In the genomic region with DNA sequence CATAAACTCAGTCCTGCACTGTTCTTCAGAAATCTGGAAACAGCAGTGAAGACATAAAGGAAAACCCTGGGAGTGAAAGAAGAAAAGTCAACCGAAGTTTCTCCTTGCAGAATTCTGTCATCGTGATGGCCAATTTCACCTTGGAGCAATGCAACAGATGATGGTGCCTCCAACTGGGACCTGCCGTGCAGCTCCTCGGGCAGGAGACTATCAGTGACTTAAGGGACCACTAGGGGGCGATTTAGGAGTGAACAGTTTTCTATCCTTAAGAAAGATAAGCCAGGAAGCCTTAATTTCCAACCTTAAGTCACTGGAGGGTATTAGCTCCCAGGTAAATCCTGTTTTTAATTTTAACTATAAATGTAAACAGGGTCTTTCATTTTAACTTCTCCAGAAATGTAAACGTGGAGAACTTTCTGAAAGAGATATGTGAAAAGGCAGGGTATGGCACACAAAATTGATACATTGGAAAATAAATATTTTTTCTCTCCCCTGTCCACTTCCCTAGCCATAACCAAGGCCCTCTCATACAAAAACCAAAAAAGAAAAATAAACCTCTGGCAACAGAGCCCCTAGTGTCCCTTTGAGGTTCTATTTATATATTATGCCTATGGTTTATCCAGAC, we compare ENCODE assay signal across 7 cellular contexts.
DNase-seq lines count a peak whose midpoint lies in the region; ATAC-seq and TF ChIP-seq lines count a peak whose summit lies in the region.

No MANE protein-coding gene starts in this region.

- TF ChIP-seq POLR2A in upper lobe of left lung (IDR thresholded peaks at IDR 0.05): no peak

- WGBS in upper lobe of left lung, 2 donors: 9 to 15% methylated on average over 6 of the region's 6 CpGs

- DNase-seq in ELR (ENCODE audit: low read depth): peak; percentile 62
- DNase-seq in Panc1 (ENCODE audit: low read depth, low spot score): peak; percentile 18
- DNase-seq in coronary artery (ENCODE audit: low spot score): no peak
- no peak for DNase-seq in lower lobe of right lung
- DNase-seq in upper lobe of left lung: no peak

- no peak for TF ChIP-seq EP300 in upper lobe of left lung (IDR thresholded peaks at IDR 0.05)

- BruUV-seq in Panc1 (replicated peaks; lab: Mats Ljungman, UMichigan): no TSS peak

- no peak overlapping the region for H3K9ac ChIP-seq in KMS-11

- H3K79me2 ChIP-seq in KMS-11 (ENCODE audit: insufficient read depth, low read depth): no peaks in the 10 kb centered on the region

- intact Hi-C loops in Panc1 (cut with micrococcal nuclease; ENCODE audit: unreplicated experiment) (loop anchor here (5.0 kb wide), 1 partner anchor 339 kb away; no protein-coding TSS in a partner anchor), lower lobe of right lung (cut with DNase I) (loop anchor here (10.0 kb wide), 1 partner anchor 404 kb away; no protein-coding TSS in a partner anchor)

- POLR2A ChIA-PET in Panc1 (lab: Charles Lee): no interaction called here

- H2AFZ ChIP-seq in KMS-11 (ENCODE audit: low read depth): no peak overlapping the region

- peak; percentile 63 for TF ChIP-seq CTCF in KMS-11 (conservative IDR thresholded peaks at IDR 0.05; ENCODE audit: low read depth, low read length)
- peak; percentile 79 for TF ChIP-seq CTCF in Panc1 (IDR thresholded peaks at IDR 0.05)
- TF ChIP-seq CTCF in coronary artery (IDR thresholded peaks at IDR 0.05): peak; percentile 58
- peak; percentile 75 for TF ChIP-seq CTCF in lower lobe of right lung (IDR thresholded peaks at IDR 0.05)
- peak in 5 of 6 experiments; percentile 44 to 68 (median 58) for TF ChIP-seq CTCF in upper lobe of left lung (IDR thresholded peaks at IDR 0.05)

- H3K4me2 ChIP-seq in KMS-11: no peak overlapping the region

- H3K36me3 ChIP-seq in KMS-11 (ENCODE audit: insufficient read depth): no peaks in the 10 kb centered on the region
- no peaks in the 10 kb centered on the region for H3K36me3 ChIP-seq in Panc1 (ENCODE audit: control insufficient read depth, insufficient read depth, low read length)
- H3K36me3 ChIP-seq in lower lobe of right lung: no peaks in the 10 kb centered on the region
- no peaks in the 10 kb centered on the region for H3K36me3 ChIP-seq in upper lobe of left lung

- ATAC-seq in GM21515 (IDR thresholded peaks at IDR 0.05; ENCODE audit: unreplicated experiment): peak; percentile 49
- ATAC-seq in Panc1: peak; percentile 86
- peak; percentile 74 for ATAC-seq in lower lobe of right lung
- peak; percentile 52 to 74 for ATAC-seq in upper lobe of left lung (ENCODE audit: low FRiP score in 2 of 2)

- CTCF ChIA-PET in Panc1 (lab: Charles Lee): interaction anchor here (0.6 kb wide), 1 partner anchor 339 kb away, joined by 3 read pairs; no protein-coding TSS in a partner anchor

- no peaks in the 10 kb centered on the region for H3K27me3 ChIP-seq in KMS-11 (ENCODE audit: insufficient read depth, low read depth)
- H3K27me3 ChIP-seq in Panc1 (ENCODE audit: control insufficient read depth, insufficient read depth, low read length): no peaks in the 10 kb centered on the region
- no peaks in the 10 kb centered on the region for H3K27me3 ChIP-seq in lower lobe of right lung (ENCODE audit: low read depth)
- no peaks in the 10 kb centered on the region for H3K27me3 ChIP-seq in upper lobe of left lung

- no peaks in the 10 kb centered on the region for H4K20me1 ChIP-seq in KMS-11 (ENCODE audit: insufficient read depth)

- H3K4me1 ChIP-seq in KMS-11 (ENCODE audit: low read depth, poor library complexity, severe bottlenecking) (peaks cover 9% of the 10 kb centered on the region), Panc1 (ENCODE audit: control insufficient read depth, insufficient read depth, low read length) (no peaks in the 10 kb centered on the region), lower lobe of right lung (peaks cover 7% of the 10 kb centered on the region), upper lobe of left lung (peaks cover 0 to 6% (median 1%) of the 10 kb centered on the region in 4 donors)

- H3K4me3 ChIP-seq in KMS-11 (IDR thresholded peaks at IDR 0.05; ENCODE audit: insufficient read depth, low read depth, low read length) (no peak overlapping the region), Panc1 (ENCODE audit: low read depth in 2 of 2, low read length in 2 of 2) (no peak overlapping the region), coronary artery (no peak overlapping the region), lower lobe of right lung (no peak overlapping the region), upper lobe of left lung (no peak overlapping the region)

- H3K9me3 ChIP-seq in Panc1 (ENCODE audit: control insufficient read depth, insufficient read depth, low read depth, low read length) (no peaks in the 10 kb centered on the region), lower lobe of right lung (no peaks in the 10 kb centered on the region), upper lobe of left lung (no peaks in the 10 kb centered on the region)

- H3K27ac ChIP-seq in KMS-11: no peak overlapping the region
- H3K27ac ChIP-seq in Panc1 (ENCODE audit: low read length): no peak overlapping the region
- peak overlapping the region; percentile 63 to 78 for H3K27ac ChIP-seq in coronary artery
- no peak overlapping the region for H3K27ac ChIP-seq in lower lobe of right lung
- no peak overlapping the region for H3K27ac ChIP-seq in upper lobe of left lung

- in situ Hi-C loops in Panc1 (cut with HindIII; ENCODE audit: low pct_unique_long_range_greater_than_20kb, low sequenced_read_pairs): no loop called here

Comparison
In these comparisons a context has a peak if more than half of its experiments do, and no peak if none do; other contexts are left out.
1. DNase-seq: peak in ELR (single experiment) and Panc1 (single experiment); none in coronary artery (single experiment), lower lobe of right lung (single experiment) and upper lobe of left lung (0 of 2).
2. H3K27ac ChIP-seq: peak in coronary artery (2 of 2); none in KMS-11 (single experiment), Panc1 (single experiment), lower lobe of right lung (single experiment) and upper lobe of left lung (0 of 4).
3. Peak in every context shown above with its lines, with median percentiles within 50 percentile points of each other: ATAC-seq and CTCF ChIP-seq.